8 cellular contexts compared by ENCODE assay signal in genomic region chr1:221778535-221779142, GRCh38. TPM values are rescaled to one million over a fixed set of nuclear protein-coding genes. Genes with fewer than 3 reads are reported as not detected.
A peak's percentile ranks its signal among the peaks of the same experiment; 100 is the strongest.
DNase-seq lines count a peak whose midpoint lies in the region; ATAC-seq lines count a peak whose summit lies in the region.

No MANE protein-coding gene starts in this region.

- H3K36me3 Mint-ChIP-seq in T-helper 2 cell treated with Interferon-gamma antibody and Interleukin-4, amounts not matched to agents 5 μg/mL and 100 μg/mL, for 36 hours (ENCODE audit: low read depth): no peaks in the 10 kb centered on the region
- H3K36me3 Mint-ChIP-seq in stimulated activated memory B cell treated with anti-CD40 and anti-IgM and Interleukin-4, amounts not matched to agents 10 μg/mL and 1 μg/mL and 100 μg/mL, for 72 hours: no peaks in the 10 kb centered on the region

- H3K4me1 Mint-ChIP-seq in T-helper 2 cell treated with Interferon-gamma antibody and Interleukin-4, amounts not matched to agents 5 μg/mL and 100 μg/mL, for 36 hours (ENCODE audit: low read depth): peaks cover 83% of the 10 kb centered on the region
- H3K4me1 Mint-ChIP-seq in stimulated activated memory B cell treated with anti-CD40 and anti-IgM and Interleukin-4, amounts not matched to agents 10 μg/mL and 1 μg/mL and 100 μg/mL, for 72 hours: peaks cover 75% of the 10 kb centered on the region

- DNase-seq in activated gamma-delta T cell treated with Interleukin-2 at 50 U/mL for 16 hours (peak; percentile 30), activated gamma-delta T cell (lab: John Stamatoyannopoulos, UW) (no peak), AG20443 (ENCODE audit: low spot score) (no peak), pons (ENCODE audit: low spot score) (no peak), left lobe of liver (ENCODE audit: low spot score) (no peak)
- no peak for DNase-seq in T-helper 2 cell treated with Interferon-gamma antibody and Interleukin-4, amounts not matched to agents 5 μg/mL and 100 μg/mL, for 36 hours (ENCODE audit: low spot score)

- peak; percentile 17 for ATAC-seq in HG03060 (IDR thresholded peaks at IDR 0.05; ENCODE audit: low read depth, unreplicated experiment)
- peak; percentile 75 for ATAC-seq in stimulated activated memory B cell treated with anti-CD40 and anti-IgM and Interleukin-4, amounts not matched to agents 10 μg/mL and 1 μg/mL and 100 μg/mL, for 72 hours
- no peak for ATAC-seq in left lobe of liver

- H3K27me3 Mint-ChIP-seq in T-helper 2 cell treated with Interferon-gamma antibody and Interleukin-4, amounts not matched to agents 5 μg/mL and 100 μg/mL, for 36 hours (ENCODE audit: low read depth): no peaks in the 10 kb centered on the region
- H3K27me3 Mint-ChIP-seq in stimulated activated memory B cell treated with anti-CD40 and anti-IgM and Interleukin-4, amounts not matched to agents 10 μg/mL and 1 μg/mL and 100 μg/mL, for 72 hours: no peaks in the 10 kb centered on the region

- H3K9me3 Mint-ChIP-seq in T-helper 2 cell treated with Interferon-gamma antibody and Interleukin-4, amounts not matched to agents 5 μg/mL and 100 μg/mL, for 36 hours: no peaks in the 10 kb centered on the region
- no peaks in the 10 kb centered on the region for H3K9me3 Mint-ChIP-seq in stimulated activated memory B cell treated with anti-CD40 and anti-IgM and Interleukin-4, amounts not matched to agents 10 μg/mL and 1 μg/mL and 100 μg/mL, for 72 hours

- peak overlapping the region; percentile 87 for H3K27ac Mint-ChIP-seq in T-helper 2 cell treated with Interferon-gamma antibody and Interleukin-4, amounts not matched to agents 5 μg/mL and 100 μg/mL, for 36 hours
- H3K27ac Mint-ChIP-seq in stimulated activated memory B cell treated with anti-CD40 and anti-IgM and Interleukin-4, amounts not matched to agents 10 μg/mL and 1 μg/mL and 100 μg/mL, for 72 hours: peak overlapping the region; percentile 84

- H3K4me3 Mint-ChIP-seq in T-helper 2 cell treated with Interferon-gamma antibody and Interleukin-4, amounts not matched to agents 5 μg/mL and 100 μg/mL, for 36 hours: peak overlapping the region; percentile 69
- peak overlapping the region; percentile 48 for H3K4me3 Mint-ChIP-seq in stimulated activated memory B cell treated with anti-CD40 and anti-IgM and Interleukin-4, amounts not matched to agents 10 μg/mL and 1 μg/mL and 100 μg/mL, for 72 hours

RNA-seq across cellular contexts. Expression of gene DUSP10, which starts 36.8 kb away (rescaled TPM):
- total RNA-seq in left lobe of liver: 7.4 TPM
